ENCODE assay signal across 3 cellular contexts in genomic region chr11:62002283-62002682, GRCh38. TPM values are rescaled to one million over a fixed set of nuclear protein-coding genes. Genes with fewer than 3 reads are reported as not detected.
"Had no signal": no experiment of that assay in that cellular context is flagged by ENCODE, and none has a peak within 500 bp of the region (broad histone marks: within the 10 kb centered on the region; RNA-seq: fewer than 3 reads in every experiment).

No MANE protein-coding gene starts in this region.

RNA-seq across cellular contexts. Expression of gene BEST1, which starts 52.1 kb away (rescaled TPM):
- total RNA-seq: activated CD4-positive, alpha-beta T cell treated with anti-CD3 and anti-CD28 coated beads, Interleukin-2, amount 10 ng/mL, durations not matched to agents 7 days and 5 days; activated CD8-positive, alpha-beta T cell treated with anti-CD3 and anti-CD28 coated beads, Interleukin-2, amount 10 ng/mL, durations not matched to agents 7 days and 5 days; activated T-helper 2 cell treated with anti-CD3 and anti-CD28 coated beads, Interferon-gamma antibody, Interleukin-2, Interleukin-4, amounts not matched to agents 10 μg/mL and 5 μg/mL and 100 μg/mL, durations not matched to agents 14 hours and 24 hours and 36 hours had no signal
